Comparison of ENCODE assay signal across 21 cellular contexts in the genomic region with DNA sequence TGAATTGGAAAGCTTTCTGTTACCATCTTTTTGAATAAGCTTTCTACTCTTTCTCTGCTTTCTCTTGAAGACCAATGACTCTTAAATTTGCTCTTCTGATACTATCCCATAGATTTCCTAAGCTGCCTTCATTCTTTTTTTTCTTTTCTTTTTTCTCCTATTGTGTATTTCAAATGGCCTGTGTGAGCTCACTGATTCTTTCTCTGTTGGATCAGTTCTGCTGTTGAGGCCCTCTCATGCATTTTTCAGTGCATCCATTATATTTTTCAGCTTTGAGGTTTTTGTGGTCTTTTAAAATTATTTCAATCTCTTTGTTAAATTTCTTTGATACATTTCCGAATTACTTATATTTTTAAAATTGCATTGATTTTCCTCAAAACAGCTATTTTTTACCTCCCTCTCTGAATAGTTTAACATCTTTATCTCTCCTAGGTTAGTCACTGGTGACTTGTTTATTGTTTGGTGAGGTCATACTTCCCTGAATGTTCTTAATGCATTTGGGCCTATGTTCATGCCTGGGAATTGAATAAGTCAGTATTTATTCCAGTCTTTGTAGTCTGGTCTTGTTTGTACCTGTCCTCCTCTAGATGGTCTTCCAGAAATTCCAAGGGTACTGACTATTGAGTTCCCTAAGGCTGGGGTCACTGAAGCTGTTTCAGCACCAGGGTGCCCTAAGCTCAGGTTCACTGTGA.
"Had no signal": no experiment of that assay in that cellular context is flagged by ENCODE, and none has a peak within 500 bp of the region (broad histone marks: within the 10 kb centered on the region; RNA-seq: fewer than 3 reads in every experiment).

No MANE protein-coding gene starts in this region.

- H3K4me1 ChIP-seq: colonic mucosa, esophagus muscularis mucosa, gastroesophageal sphincter, left ventricle myocardium inferior, lower lobe of right lung, right atrium auricular region, stomach, transverse colon had no signal

- H3K4me3 ChIP-seq: colonic mucosa, esophagus muscularis mucosa, gastroesophageal sphincter, left ventricle myocardium inferior, lower lobe of right lung, right atrium auricular region, stomach, thoracic aorta, transverse colon had no signal

- ATAC-seq: gastroesophageal sphincter, left cardiac atrium, lower lobe of right lung had no signal

- DNase-seq: colonic mucosa; effector CD8-positive, alpha-beta T cell; glutamatergic neuron; immature natural killer cell; kidney; left cardiac atrium; left ventricle myocardium inferior; lower lobe of right lung; mesendoderm; naive B cell; posterior cingulate gyrus; small intestine; stimulated activated CD4-positive, alpha-beta T cell treated with anti-CD3 and anti-CD28 coated beads, Interleukin-12 subunit alpha, Interleukin-12 subunit beta, amount 100 ng/mL, for 4 hours; stimulated activated naive CD4-positive, alpha-beta T cell; stomach; substantia nigra; transverse colon had no signal

- H3K27me3 ChIP-seq: colonic mucosa, right atrium auricular region had no signal

- H3K27ac ChIP-seq: colonic mucosa, esophagus muscularis mucosa, gastroesophageal sphincter, left ventricle myocardium inferior, lower lobe of right lung, right atrium auricular region, stomach, thoracic aorta, transverse colon had no signal

- H3K9me3 ChIP-seq: colonic mucosa, lower lobe of right lung, thoracic aorta, transverse colon had no signal

- H3K36me3 ChIP-seq: colonic mucosa, esophagus muscularis mucosa, gastroesophageal sphincter, left ventricle myocardium inferior, lower lobe of right lung, right atrium auricular region, stomach, thoracic aorta, transverse colon had no signal

- FAIRE-seq: kidney, small intestine had no signal
